11 cellular contexts compared by ENCODE assay signal in genomic region chr9:122051401-122052346, GRCh38. TPM values are rescaled to one million over a fixed set of nuclear protein-coding genes. Genes with fewer than 3 reads are reported as not detected.
DNase-seq lines count a peak whose midpoint lies in the region; ATAC-seq and TF ChIP-seq lines count a peak whose summit lies in the region.
"Had no signal": no experiment of that assay in that cellular context is flagged by ENCODE, and none has a peak within 500 bp of the region (broad histone marks: within the 10 kb centered on the region; RNA-seq: fewer than 3 reads in every experiment).

No MANE protein-coding gene starts in this region.

- DNase-seq in activated CD8-positive, alpha-beta memory T cell treated with anti-CD3 and anti-CD28 coated beads for 24 hours = peak; percentile 76
- DNase-seq in activated CD8-positive, alpha-beta memory T cell treated with anti-CD3 and anti-CD28 coated beads, Interleukin-2, amount 50 U/mL, for 4 hours = no peak
- DNase-seq in astrocyte of the hippocampus (ENCODE audit: low read depth, low spot score) (peak; percentile 21), iPS-NIHi7 (ENCODE audit: extremely low spot score) (no peak), foreskin keratinocyte (no peak), amniotic stem cell (lab: John Stamatoyannopoulos, UW) (no peak)
- peak; percentile 44 for DNase-seq in stimulated activated CD8-positive, alpha-beta memory T cell treated with anti-CD3 and anti-CD28 coated beads, Interleukin-4, amount 100 ng/mL, for 24 hours (ENCODE audit: low read depth)
- DNase-seq: AML-193, kidney, NCI-H524 had no signal

- ATAC-seq in HG03565 (IDR thresholded peaks at IDR 0.05; ENCODE audit: unreplicated experiment) (peak; percentile 58), foreskin keratinocyte (no peak)

- H3K27me3 ChIP-seq in foreskin keratinocyte = no peaks in the 10 kb centered on the region

- H3K27ac ChIP-seq in foreskin keratinocyte = no peak overlapping the region

- peaks cover 6% of the 10 kb centered on the region for H3K4me1 ChIP-seq in foreskin keratinocyte

- no peak for TF ChIP-seq CTCF in foreskin keratinocyte (conservative IDR thresholded peaks at IDR 0.05)

RNA-seq across cellular contexts. Expression of gene TTLL11, which starts 41.4 kb away (rescaled TPM):
- total RNA-seq in foreskin keratinocyte = 9.7 and 12.1 TPM in 2 replicates
- polyA plus RNA-seq in foreskin keratinocyte = 6.1 and 6.9 TPM in 2 replicates

Comparison
In these comparisons a context has a peak if more than half of its experiments do, and no peak if none do; other contexts are left out.
1. DNase-seq: peak in activated CD8-positive, alpha-beta memory T cell treated with anti-CD3 and anti-CD28 coated beads for 24 hours (single experiment), astrocyte of the hippocampus (single experiment) and stimulated activated CD8-positive, alpha-beta memory T cell treated with anti-CD3 and anti-CD28 coated beads, Interleukin-4, amount 100 ng/mL, for 24 hours (single experiment); none in activated CD8-positive, alpha-beta memory T cell treated with anti-CD3 and anti-CD28 coated beads, Interleukin-2, amount 50 U/mL, for 4 hours (single experiment), iPS-NIHi7 (single experiment), foreskin keratinocyte (0 of 2) and amniotic stem cell (single experiment).